In genomic region chr7:801940-802364, GRCh38 we compare ENCODE assay signal across 12 cellular contexts. TPM values are rescaled to one million over a fixed set of nuclear protein-coding genes. Genes with fewer than 3 reads are reported as not detected.
DNase-seq lines count a peak whose midpoint lies in the region; ATAC-seq and TF ChIP-seq lines count a peak whose summit lies in the region.
"Had no signal": no experiment of that assay in that cellular context is flagged by ENCODE, and none has a peak within 500 bp of the region (broad histone marks: within the 10 kb centered on the region; RNA-seq: fewer than 3 reads in every experiment).

No MANE protein-coding gene starts in this region.

- H3K27ac ChIP-seq in heart left ventricle: peak overlapping the region in 8 of 12 donors; percentile 7 to 66 (median 37)
- H3K27ac ChIP-seq: epithelial cell of prostate had no signal

- ATAC-seq in heart left ventricle (peak; percentile 39 to 62 (median 61)), GM19397 (IDR thresholded peaks at IDR 0.05; ENCODE audit: unreplicated experiment) (no peak), GM19035 (IDR thresholded peaks at IDR 0.05; ENCODE audit: unreplicated experiment) (no peak)

- intact Hi-C loops in heart left ventricle (cut with DNase I): no loop called here

- H3K27me3 ChIP-seq in heart left ventricle: no peaks in the 10 kb centered on the region

- TF ChIP-seq CTCF in heart left ventricle (IDR thresholded peaks at IDR 0.05): no peak

- peak; percentile 88 for DNase-seq in DMS53 treated with DMSO at 0.1 percent for 48 hours (lab: John Stamatoyannopoulos, UW; ENCODE audit: unreplicated experiment)
- peak; percentile 48 for DNase-seq in RPMI7951 (ENCODE audit: low read depth)
- DNase-seq in heart left ventricle: peak in 2 of 5 donors; percentile 53 to 64
- DNase-seq in renal cortical epithelial cell (ENCODE audit: low read depth): peak; percentile 56
- no peak for DNase-seq in NCI-H226
- DNase-seq in pons (ENCODE audit: low spot score): no peak
- DNase-seq: activated gamma-delta T cell; NCI-H1105 treated with DMSO at 0.1 percent for 48 hours; stimulated activated CD8-positive, alpha-beta memory T cell treated with anti-CD3 and anti-CD28 coated beads, Interleukin-4, amount 100 ng/mL, for 48 hours had no signal

- H3K9me3 ChIP-seq in heart left ventricle: no peaks in the 10 kb centered on the region

- no peak for TF ChIP-seq POLR2A in heart left ventricle (IDR thresholded peaks at IDR 0.05)

- H3K4me1 ChIP-seq in heart left ventricle: peaks cover 0 to 26% (median 12%) of the 10 kb centered on the region in 12 donors

- peak overlapping the region in 4 of 12 donors; percentile 11 to 14 (median 12) for H3K4me3 ChIP-seq in heart left ventricle

- no peaks in the 10 kb centered on the region for H3K36me3 ChIP-seq in heart left ventricle

- WGBS in heart left ventricle, 4 donors: 35 to 55% (median 38%) methylated on average over 8 to 18 of the region's 18 CpGs

RNA-seq across cellular contexts. Expression of gene SUN1, which starts 30.3 kb away (rescaled TPM):
- 67.6 and 89.9 TPM in 2 replicates for total RNA-seq in RPMI7951 (2014; rRNA removed; shearing (Covaris generic))
- total RNA-seq in heart left ventricle: 100 to 1,000 TPM; 117 to 203 (median 157) TPM
- 100 to 1,000 TPM; 111 to 148 TPM for polyA plus RNA-seq in heart left ventricle
- total RNA-seq in renal cortical epithelial cell: 164 and 234 TPM in 2 replicates

Comparison
In these comparisons a context has a peak if more than half of its experiments do, and no peak if none do; other contexts are left out.
1. DNase-seq: peak in DMS53 treated with DMSO at 0.1 percent for 48 hours (single experiment), RPMI7951 (single experiment) and renal cortical epithelial cell (single experiment); none in NCI-H226 (single experiment) and pons (single experiment).
2. ATAC-seq: peak in heart left ventricle (4 of 4); none in GM19397 (single experiment) and GM19035 (single experiment).